In genomic region chr1:217275617-217276398, GRCh38 we compare ENCODE assay signal across 12 cellular contexts.
DNase-seq lines count a peak whose midpoint lies in the region; ATAC-seq, FAIRE-seq and TF ChIP-seq lines count a peak whose summit lies in the region.
"Had no signal": no experiment of that assay in that cellular context is flagged by ENCODE, and none has a peak within 500 bp of the region (broad histone marks: within the 10 kb centered on the region; RNA-seq: fewer than 3 reads in every experiment).

No MANE protein-coding gene starts in this region.

- peaks cover 7% of the 10 kb centered on the region; the same call in 1 of the 2 replicates for H3K4me1 ChIP-seq in Karpas-422 (ENCODE audit: low read length)

- no peaks in the 10 kb centered on the region for H3K27me3 ChIP-seq in Karpas-422 (ENCODE audit: low read length)
- no peaks in the 10 kb centered on the region for H3K27me3 ChIP-seq in bronchial epithelial cell (ENCODE audit: control insufficient read depth, insufficient read depth, low read length)

- POLR2A ChIA-PET in naive thymus-derived CD8-positive, alpha-beta T cell (lab: Charles Lee) = no interaction called here

- H3K36me3 ChIP-seq in Karpas-422 (ENCODE audit: insufficient read depth, low read length) (no peaks in the 10 kb centered on the region), bronchial epithelial cell (ENCODE audit: control insufficient read depth, insufficient read depth, low read length) (no peaks in the 10 kb centered on the region)

- no peak overlapping the region for H3K27ac ChIP-seq in Karpas-422 (ENCODE audit: low read length)
- H3K27ac ChIP-seq: C4-2B had no signal

- in situ Hi-C loops in KBM-7 (cut with MboI; ENCODE audit: low pct_unique_long_range_greater_than_20kb, low sequenced_read_pairs) = no loop called here

- no peak overlapping the region for H3K4me3 Mint-ChIP-seq in naive thymus-derived CD8-positive, alpha-beta T cell
- H3K4me3 Mint-ChIP-seq: activated T-cell treated with anti-CD3 and anti-CD28 coated beads, Interleukin-2, amount 50 U/mL, for 4 hours; WTC11 had no signal

- H3K4me3 ChIP-seq in AG10803 (ENCODE audit: low read length) (no peak overlapping the region), Karpas-422 (ENCODE audit: low read length) (no peak overlapping the region), bronchial epithelial cell (ENCODE audit: low read depth, low read length) (no peak overlapping the region)

- peak; percentile 71 for DNase-seq in AG10803 (ENCODE audit: low read depth)
- peak; percentile 46 for DNase-seq in Karpas-422
- DNase-seq in bronchial epithelial cell (ENCODE audit: low read depth) = peak; percentile 70
- DNase-seq in kidney tubule cell (ENCODE audit: low spot score) = peak; percentile 71
- no peak for DNase-seq in NCI-H446 (lab: John Stamatoyannopoulos, UW)
- no peak for DNase-seq in naive thymus-derived CD8-positive, alpha-beta T cell
- DNase-seq in KBM-7 = no peak
- DNase-seq: activated T-cell treated with anti-CD3 and anti-CD28 coated beads, Interleukin-2, amount 50 U/mL, for 4 hours had no signal

- no peak for ATAC-seq in naive thymus-derived CD8-positive, alpha-beta T cell
- no peak for ATAC-seq in GM18517 (IDR thresholded peaks at IDR 0.05; ENCODE audit: unreplicated experiment)
- ATAC-seq: activated T-cell treated with anti-CD3 and anti-CD28 coated beads, Interleukin-2, amount 50 U/mL, for 4 hours; Panc1; WTC11 had no signal

- H3K79me2 ChIP-seq in Karpas-422 (ENCODE audit: low read length) = no peaks in the 10 kb centered on the region

- H3K9me2 ChIP-seq in Karpas-422 (replicated peaks; ENCODE audit: insufficient read depth, low read length) = no peaks in the 10 kb centered on the region

- no peaks in the 10 kb centered on the region for H3K36me3 Mint-ChIP-seq in naive thymus-derived CD8-positive, alpha-beta T cell
- H3K36me3 Mint-ChIP-seq: WTC11 had no signal

- H2AFZ ChIP-seq in Karpas-422 (ENCODE audit: low read length) = peak overlapping the region; percentile 48; the same call in 1 of the 2 replicates

- no peak overlapping the region for H3K9ac ChIP-seq in Karpas-422 (ENCODE audit: low read length)

- TF ChIP-seq CTCF in AG10803 (conservative IDR thresholded peaks at IDR 0.05; ENCODE audit: low read length) = no peak
- no peak for TF ChIP-seq CTCF in bronchial epithelial cell (IDR thresholded peaks at IDR 0.05; ENCODE audit: insufficient read depth, low read length, severe bottlenecking)

- no peak for FAIRE-seq in bronchial epithelial cell (lab: Jason Lieb, UNC)

- peaks cover 0 to 3% (median 0%) of the 10 kb centered on the region in 5 donors for H3K27me3 Mint-ChIP-seq in naive thymus-derived CD8-positive, alpha-beta T cell

- H4K20me1 ChIP-seq in Karpas-422 (ENCODE audit: insufficient read depth, low read depth, low read length) = no peaks in the 10 kb centered on the region

- no peak overlapping the region for H3K27ac Mint-ChIP-seq in naive thymus-derived CD8-positive, alpha-beta T cell
- H3K27ac Mint-ChIP-seq: WTC11 had no signal

- H3K9me3 ChIP-seq in Karpas-422 (ENCODE audit: low read length) = no peaks in the 10 kb centered on the region

- peaks cover 0 to 8% (median 2%) of the 10 kb centered on the region in 9 donors for H3K9me3 Mint-ChIP-seq in naive thymus-derived CD8-positive, alpha-beta T cell
- H3K9me3 Mint-ChIP-seq: activated T-cell treated with anti-CD3 and anti-CD28 coated beads, Interleukin-2, amount 50 U/mL, for 4 hours; WTC11 had no signal

- no peak overlapping the region for H3K4me2 ChIP-seq in Karpas-422 (ENCODE audit: low read depth, low read length, poor library complexity, severe bottlenecking)

- no peaks in the 10 kb centered on the region for H3K4me1 Mint-ChIP-seq in naive thymus-derived CD8-positive, alpha-beta T cell
- H3K4me1 Mint-ChIP-seq: WTC11 had no signal

Comparison
In these comparisons a context has a peak if more than half of its experiments do, and no peak if none do; other contexts are left out.
1. DNase-seq: peak in AG10803 (single experiment), Karpas-422 (single experiment), bronchial epithelial cell (single experiment) and kidney tubule cell (single experiment); none in NCI-H446 (0 of 2), naive thymus-derived CD8-positive, alpha-beta T cell (0 of 10) and KBM-7 (single experiment).